Comparison of ENCODE assay signal across 19 cellular contexts in genomic region chr6:17268114-17268513, GRCh38. TPM values are rescaled to one million over a fixed set of nuclear protein-coding genes. Genes with fewer than 3 reads are reported as not detected.
DNase-seq lines count a peak whose midpoint lies in the region; FAIRE-seq and TF ChIP-seq lines count a peak whose summit lies in the region.
"Had no signal": no experiment of that assay in that cellular context is flagged by ENCODE, and none has a peak within 500 bp of the region (broad histone marks: within the 10 kb centered on the region; RNA-seq: fewer than 3 reads in every experiment).

No MANE protein-coding gene starts in this region.

- H3K4me3 ChIP-seq in breast epithelium: no peak overlapping the region
- no peak overlapping the region for H3K4me3 ChIP-seq in Caco-2 (ENCODE audit: low read depth, low read length)
- no peak overlapping the region for H3K4me3 ChIP-seq in small intestine (ENCODE audit: low read depth in 1 of 2, low read length in 2 of 2)
- H3K4me3 ChIP-seq: BLaER1 treated with 17β-estradiol and CSF1 and Interleukin-3, amounts not matched to agents 10 nM and 100 nM; GM23338 had no signal

- H3K4me1 ChIP-seq in breast epithelium (no peaks in the 10 kb centered on the region), Caco-2 (no peaks in the 10 kb centered on the region), small intestine (ENCODE audit: control insufficient read depth in 2 of 2, insufficient read depth in 1 of 2, low read depth in 1 of 2, low read length in 1 of 2) (no peaks in the 10 kb centered on the region)
- H3K4me1 ChIP-seq: BLaER1 treated with 17β-estradiol and CSF1 and Interleukin-3, amounts not matched to agents 10 nM and 100 nM had no signal

- CTCF ChIA-PET in MCF 10A (lab: Yijun Ruan, JAX): interaction anchor here (0.6 to 1.0 kb wide), 3 partner anchors 18 to 314 kb away, joined by 3 read pairs; no protein-coding TSS in a partner anchor
- CTCF ChIA-PET in Caco-2 (lab: Charles Lee): no interaction called here

- H3K36me3 Mint-ChIP-seq in MCF 10A (ENCODE audit: insufficient read depth, unreplicated experiment) (no peaks in the 10 kb centered on the region), Caco-2 (ENCODE audit: insufficient read depth, unreplicated experiment) (no peaks in the 10 kb centered on the region)

- POLR2A ChIA-PET in MCF 10A (lab: Yijun Ruan, JAX) (no interaction called here), Caco-2 (lab: Charles Lee) (no interaction called here)

- H3K36me3 ChIP-seq in breast epithelium (no peaks in the 10 kb centered on the region), Caco-2 (ENCODE audit: control insufficient read depth, insufficient read depth, low read length) (no peaks in the 10 kb centered on the region), small intestine (ENCODE audit: control insufficient read depth in 2 of 2, insufficient read depth in 2 of 2, low read length in 2 of 2) (no peaks in the 10 kb centered on the region)
- H3K36me3 ChIP-seq: BLaER1 treated with 17β-estradiol and CSF1 and Interleukin-3, amounts not matched to agents 10 nM and 100 nM had no signal

- no peak for TF ChIP-seq POLR2A in breast epithelium (IDR thresholded peaks at IDR 0.05)

- H3K27me3 ChIP-seq in breast epithelium (no peaks in the 10 kb centered on the region), Caco-2 (replicated peaks; ENCODE audit: control insufficient read depth, insufficient read depth, low read length) (no peaks in the 10 kb centered on the region), small intestine (ENCODE audit: control insufficient read depth in 2 of 2, insufficient read depth in 2 of 2, low read length in 2 of 2) (no peaks in the 10 kb centered on the region)
- H3K27me3 ChIP-seq: BLaER1 treated with 17β-estradiol and CSF1 and Interleukin-3, amounts not matched to agents 10 nM and 100 nM had no signal

- peak; percentile 64 for DNase-seq in MCF 10A (ENCODE audit: unreplicated experiment)
- DNase-seq in breast epithelium (ENCODE audit: low spot score in 2 of 2): no peak
- DNase-seq in amniotic epithelial cell (ENCODE audit: low read depth): peak; percentile 42
- peak; percentile 22 for DNase-seq in fibroblast of gingiva (ENCODE audit: low read depth)
- DNase-seq in Caco-2: no peak
- no peak for DNase-seq in activated effector memory CD4-positive, alpha-beta T cell treated with anti-CD3 and anti-CD28 coated beads, Interleukin-2, amount 50 U/mL, for 16 hours
- no peak for DNase-seq in NCI-H1092 (lab: John Stamatoyannopoulos, UW)
- DNase-seq in small intestine: no peak
- DNase-seq: DMS153, Kasumi-1, NCI-H146, NCI-H2081 treated with DMSO at 0.1 percent for 48 hours, NCI-H345, NCI-H69, Right ventricle myocardium superior had no signal

- no peak for FAIRE-seq in small intestine (lab: Jason Lieb, UNC)
- FAIRE-seq: G401.6, GM12891 had no signal

- intact Hi-C loops in MCF 10A (cut with micrococcal nuclease): no loop called here
- intact Hi-C loops in breast epithelium (cut with DNase I; ENCODE audit: low total_unique reads): no loop called here
- intact Hi-C loops in Caco-2 (cut with micrococcal nuclease; ENCODE audit: unreplicated experiment): no loop called here

- H3K27ac Mint-ChIP-seq in MCF 10A (ENCODE audit: low read depth, unreplicated experiment) (peak overlapping the region; percentile 66), Caco-2 (ENCODE audit: unreplicated experiment) (no peak overlapping the region)
- H3K27ac Mint-ChIP-seq: GM23338 had no signal

- 68 to 79% (median 75%) methylated on average over 6 of the region's 6 CpGs for WGBS in small intestine, 3 donors

- H3K4me1 Mint-ChIP-seq in MCF 10A (ENCODE audit: insufficient read depth, unreplicated experiment) (peaks cover 14% of the 10 kb centered on the region), Caco-2 (ENCODE audit: low read depth, unreplicated experiment) (no peaks in the 10 kb centered on the region)
- H3K4me1 Mint-ChIP-seq: GM23338 had no signal

- H3K27ac ChIP-seq in breast epithelium (no peak overlapping the region), small intestine (ENCODE audit: low read depth in 1 of 2, low read length in 1 of 2) (no peak overlapping the region)
- H3K27ac ChIP-seq: BLaER1 treated with 17β-estradiol and CSF1 and Interleukin-3, amounts not matched to agents 10 nM and 100 nM had no signal

- H3K9me3 Mint-ChIP-seq in MCF 10A (ENCODE audit: unreplicated experiment) (no peaks in the 10 kb centered on the region), Caco-2 (ENCODE audit: unreplicated experiment) (no peaks in the 10 kb centered on the region)
- H3K9me3 Mint-ChIP-seq: GM23338 had no signal

- no peaks in the 10 kb centered on the region for H3K9me3 ChIP-seq in breast epithelium
- peaks cover 3% of the 10 kb centered on the region; the same call in 1 of the 2 replicates for H3K9me3 ChIP-seq in Caco-2
- no peaks in the 10 kb centered on the region for H3K9me3 ChIP-seq in small intestine (ENCODE audit: control insufficient read depth, low read depth)

- H3K27me3 Mint-ChIP-seq in MCF 10A (ENCODE audit: insufficient read depth, unreplicated experiment): no peaks in the 10 kb centered on the region
- H3K27me3 Mint-ChIP-seq in Caco-2 (ENCODE audit: insufficient read depth, unreplicated experiment): no peaks in the 10 kb centered on the region

- BruUV-seq in MCF 10A (replicated peaks; lab: Mats Ljungman, UMichigan) (no TSS peak), Caco-2 (replicated peaks; lab: Mats Ljungman, UMichigan) (no TSS peak)

- H3K4me3 Mint-ChIP-seq in MCF 10A (ENCODE audit: unreplicated experiment) (no peak overlapping the region), Caco-2 (ENCODE audit: unreplicated experiment) (no peak overlapping the region)
- H3K4me3 Mint-ChIP-seq: GM23338 had no signal

- no peak for TF ChIP-seq CTCF in MCF 10A (IDR thresholded peaks at IDR 0.05; ENCODE audit: unreplicated experiment)
- TF ChIP-seq CTCF in breast epithelium (IDR thresholded peaks at IDR 0.05): no peak
- TF ChIP-seq CTCF in Caco-2 (IDR thresholded peaks at IDR 0.05; ENCODE audit: insufficient read depth in 1 of 2, low read depth in 1 of 2, low read length in 1 of 2, severe bottlenecking in 1 of 2, unreplicated experiment in 1 of 2): no peak

RNA-seq across cellular contexts. Expression of gene RBM24, which starts 13.0 kb away (rescaled TPM):
- total RNA-seq in MCF 10A (2022) (not detected in 2 replicates), breast epithelium (1 to 10 TPM; 1.3 to 2.5 (median 1.8) TPM), Caco-2 (2022) (not detected in 2 replicates)
- polyA plus RNA-seq in small intestine: 1 to 10 TPM in 2 of 3 donors, under 1 TPM in 1; 0.67 to 2.1 (median 1.6) TPM

Comparison
In these comparisons a context has a peak if more than half of its experiments do, and no peak if none do; other contexts are left out.
1. DNase-seq: peak in MCF 10A (single experiment), amniotic epithelial cell (single experiment) and fibroblast of gingiva (single experiment); none in breast epithelium (0 of 2), Caco-2 (0 of 2), activated effector memory CD4-positive, alpha-beta T cell treated with anti-CD3 and anti-CD28 coated beads, Interleukin-2, amount 50 U/mL, for 16 hours (single experiment), NCI-H1092 (single experiment) and small intestine (single experiment).